1 cellular context compared by ENCODE assay signal in the genomic region with DNA sequence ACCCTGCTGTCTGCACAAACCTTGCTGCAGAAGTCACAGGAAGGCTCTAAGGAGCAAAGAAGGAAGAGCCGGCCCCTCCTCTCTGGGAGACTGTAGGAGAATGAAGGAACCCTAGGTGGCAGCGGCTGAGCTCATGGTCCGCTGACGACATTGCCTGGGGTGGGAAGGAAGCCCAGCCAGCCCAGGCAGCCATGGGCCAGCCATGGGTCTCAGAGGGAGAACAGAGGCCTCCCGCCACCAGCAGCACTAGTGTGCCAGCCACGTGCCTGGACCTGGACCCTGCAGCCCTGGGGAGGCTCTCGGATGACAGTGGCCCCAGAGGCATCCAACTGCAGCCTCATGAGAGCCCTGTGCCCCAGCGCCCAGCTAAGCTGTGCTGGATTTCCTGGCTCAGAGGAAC.
A peak's percentile ranks its signal among the peaks of the same experiment; 100 is the strongest.
TF ChIP-seq lines count a peak whose summit lies in the region.

No MANE protein-coding gene starts in this region.

TF ChIP-seq in HepG2, 621 proteins besides CTCF, POLR2A, EP300 and RAD21 (continued from another document and continues in another):
- TF ChIP-seq, protein P1, sequence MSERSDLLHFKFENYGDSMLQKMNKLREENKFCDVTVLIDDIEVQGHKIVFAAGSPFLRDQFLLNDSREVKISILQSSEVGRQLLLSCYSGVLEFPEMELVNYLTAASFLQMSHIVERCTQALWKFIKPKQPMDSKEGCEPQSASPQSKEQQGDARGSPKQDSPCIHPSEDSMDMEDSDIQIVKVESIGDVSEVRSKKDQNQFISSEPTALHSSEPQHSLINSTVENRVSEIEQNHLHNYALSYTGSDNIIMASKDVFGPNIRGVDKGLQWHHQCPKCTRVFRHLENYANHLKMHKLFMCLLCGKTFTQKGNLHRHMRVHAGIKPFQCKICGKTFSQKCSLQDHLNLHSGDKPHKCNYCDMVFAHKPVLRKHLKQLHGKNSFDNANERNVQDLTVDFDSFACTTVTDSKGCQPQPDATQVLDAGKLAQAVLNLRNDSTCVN (CRISPR knock-in tag; IDR thresholded peaks at IDR 0.05; ENCODE audit: borderline replicate concordance): peak; percentile 46; the same call in 1 of the 2 replicates
- TF ChIP-seq ZNF776 (CRISPR knock-in tag; IDR thresholded peaks at IDR 0.05): 0 out of 2 replicates have a peak, but pooled peaks have one; percentile 63
- TF ChIP-seq, protein P2, sequence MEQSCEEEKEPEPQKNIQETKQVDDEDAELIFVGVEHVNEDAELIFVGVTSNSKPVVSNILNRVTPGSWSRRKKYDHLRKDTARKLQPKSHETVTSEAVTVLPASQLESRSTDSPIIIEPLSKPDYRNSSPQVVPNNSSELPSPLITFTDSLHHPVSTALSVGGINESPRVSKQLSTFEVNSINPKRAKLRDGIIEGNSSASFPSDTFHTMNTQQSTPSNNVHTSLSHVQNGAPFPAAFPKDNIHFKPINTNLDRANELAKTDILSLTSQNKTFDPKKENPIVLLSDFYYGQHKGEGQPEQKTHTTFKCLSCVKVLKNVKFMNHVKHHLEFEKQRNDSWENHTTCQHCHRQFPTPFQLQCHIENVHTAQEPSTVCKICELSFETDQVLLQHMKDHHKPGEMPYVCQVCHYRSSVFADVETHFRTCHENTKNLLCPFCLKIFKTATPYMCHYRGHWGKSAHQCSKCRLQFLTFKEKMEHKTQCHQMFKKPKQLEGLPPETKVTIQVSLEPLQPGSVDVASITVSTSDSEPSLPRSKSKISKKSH (CRISPR knock-in tag; IDR thresholded peaks at IDR 0.05; ENCODE audit: borderline replicate concordance): peak; percentile 74; the same call in 1 of the 2 replicates
- TF ChIP-seq MEF2D (CRISPR knock-in tag; IDR thresholded peaks at IDR 0.05): 0 out of 2 replicates have a peak, but pooled peaks have one; percentile 32
- TF ChIP-seq POLR2AphosphoS2 (IDR thresholded peaks at IDR 0.05; ENCODE audit: low read depth, low read length): no peak
- TF ChIP-seq, protein P3, sequence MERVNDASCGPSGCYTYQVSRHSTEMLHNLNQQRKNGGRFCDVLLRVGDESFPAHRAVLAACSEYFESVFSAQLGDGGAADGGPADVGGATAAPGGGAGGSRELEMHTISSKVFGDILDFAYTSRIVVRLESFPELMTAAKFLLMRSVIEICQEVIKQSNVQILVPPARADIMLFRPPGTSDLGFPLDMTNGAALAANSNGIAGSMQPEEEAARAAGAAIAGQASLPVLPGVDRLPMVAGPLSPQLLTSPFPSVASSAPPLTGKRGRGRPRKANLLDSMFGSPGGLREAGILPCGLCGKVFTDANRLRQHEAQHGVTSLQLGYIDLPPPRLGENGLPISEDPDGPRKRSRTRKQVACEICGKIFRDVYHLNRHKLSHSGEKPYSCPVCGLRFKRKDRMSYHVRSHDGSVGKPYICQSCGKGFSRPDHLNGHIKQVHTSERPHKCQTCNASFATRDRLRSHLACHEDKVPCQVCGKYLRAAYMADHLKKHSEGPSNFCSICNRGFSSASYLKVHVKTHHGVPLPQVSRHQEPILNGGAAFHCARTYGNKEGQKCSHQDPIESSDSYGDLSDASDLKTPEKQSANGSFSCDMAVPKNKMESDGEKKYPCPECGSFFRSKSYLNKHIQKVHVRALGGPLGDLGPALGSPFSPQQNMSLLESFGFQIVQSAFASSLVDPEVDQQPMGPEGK (CRISPR knock-in tag; IDR thresholded peaks at IDR 0.05): peak; percentile 38; the same call in 1 of the 2 replicates
- peak; percentile 69 for TF ChIP-seq HOXA3 (CRISPR knock-in tag; IDR thresholded peaks at IDR 0.05)
- 0 out of 2 replicates have a peak, but pooled peaks have one; percentile 41 for TF ChIP-seq ZBTB38 (CRISPR knock-in tag; IDR thresholded peaks at IDR 0.05)
- TF ChIP-seq ARID2 (CRISPR knock-in tag; IDR thresholded peaks at IDR 0.05; ENCODE audit: borderline replicate concordance): no peak
- TF ChIP-seq, protein P4, sequence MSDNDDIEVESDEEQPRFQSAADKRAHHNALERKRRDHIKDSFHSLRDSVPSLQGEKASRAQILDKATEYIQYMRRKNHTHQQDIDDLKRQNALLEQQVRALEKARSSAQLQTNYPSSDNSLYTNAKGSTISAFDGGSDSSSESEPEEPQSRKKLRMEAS (IDR thresholded peaks at IDR 0.05): peak; percentile 93
- 0 out of 2 replicates have a peak, but pooled peaks have one; percentile 65 for TF ChIP-seq ZFP37 (CRISPR knock-in tag; IDR thresholded peaks at IDR 0.05; ENCODE audit: borderline replicate concordance)
- no peak for TF ChIP-seq ZNF33B (CRISPR knock-in tag; IDR thresholded peaks at IDR 0.05)
- no peak for TF ChIP-seq HNRNPLL (IDR thresholded peaks at IDR 0.05; ENCODE audit: low read depth, low read length, poor library complexity, severe bottlenecking)
- no peak for TF ChIP-seq ZBTB8A (CRISPR knock-in tag; IDR thresholded peaks at IDR 0.05; ENCODE audit: borderline replicate concordance, low read depth)
- TF ChIP-seq, protein P5, sequence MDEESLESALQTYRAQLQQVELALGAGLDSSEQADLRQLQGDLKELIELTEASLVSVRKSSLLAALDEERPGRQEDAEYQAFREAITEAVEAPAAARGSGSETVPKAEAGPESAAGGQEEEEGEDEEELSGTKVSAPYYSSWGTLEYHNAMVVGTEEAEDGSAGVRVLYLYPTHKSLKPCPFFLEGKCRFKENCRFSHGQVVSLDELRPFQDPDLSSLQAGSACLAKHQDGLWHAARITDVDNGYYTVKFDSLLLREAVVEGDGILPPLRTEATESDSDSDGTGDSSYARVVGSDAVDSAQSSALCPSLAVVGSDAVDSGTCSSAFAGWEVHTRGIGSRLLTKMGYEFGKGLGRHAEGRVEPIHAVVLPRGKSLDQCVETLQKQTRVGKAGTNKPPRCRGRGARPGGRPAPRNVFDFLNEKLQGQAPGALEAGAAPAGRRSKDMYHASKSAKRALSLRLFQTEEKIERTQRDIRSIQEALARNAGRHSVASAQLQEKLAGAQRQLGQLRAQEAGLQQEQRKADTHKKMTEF (CRISPR knock-in tag; IDR thresholded peaks at IDR 0.05): 0 out of 2 replicates have a peak, but pooled peaks have one; percentile 29
- no peak for TF ChIP-seq ZNF326 (CRISPR knock-in tag; IDR thresholded peaks at IDR 0.05; ENCODE audit: borderline replicate concordance)
- TF ChIP-seq ZNF263 (CRISPR knock-in tag; IDR thresholded peaks at IDR 0.05): peak; percentile 30; the same call in 1 of the 2 replicates
- TF ChIP-seq MED13 (CRISPR knock-in tag; IDR thresholded peaks at IDR 0.05): no peak
- TF ChIP-seq SOX5 (CRISPR knock-in tag; IDR thresholded peaks at IDR 0.05; ENCODE audit: borderline replicate concordance): peak; percentile 49; the same call in 1 of the 2 replicates
- TF ChIP-seq SETDB1 (CRISPR knock-in tag; IDR thresholded peaks at IDR 0.05; ENCODE audit: borderline replicate concordance): no peak
- TF ChIP-seq MAFG (CRISPR knock-in tag; IDR thresholded peaks at IDR 0.05): no peak
- TF ChIP-seq ZNF20 (CRISPR knock-in tag; IDR thresholded peaks at IDR 0.05): no peak
- TF ChIP-seq ZNF687 (CRISPR knock-in tag; IDR thresholded peaks at IDR 0.05): peak; percentile 96
- TF ChIP-seq HNRNPUL1 (IDR thresholded peaks at IDR 0.05; ENCODE audit: low read depth, low read length): no peak
- TF ChIP-seq CBX5 (CRISPR knock-in tag; IDR thresholded peaks at IDR 0.05; ENCODE audit: borderline replicate concordance): no peak
- TF ChIP-seq, protein P6, sequence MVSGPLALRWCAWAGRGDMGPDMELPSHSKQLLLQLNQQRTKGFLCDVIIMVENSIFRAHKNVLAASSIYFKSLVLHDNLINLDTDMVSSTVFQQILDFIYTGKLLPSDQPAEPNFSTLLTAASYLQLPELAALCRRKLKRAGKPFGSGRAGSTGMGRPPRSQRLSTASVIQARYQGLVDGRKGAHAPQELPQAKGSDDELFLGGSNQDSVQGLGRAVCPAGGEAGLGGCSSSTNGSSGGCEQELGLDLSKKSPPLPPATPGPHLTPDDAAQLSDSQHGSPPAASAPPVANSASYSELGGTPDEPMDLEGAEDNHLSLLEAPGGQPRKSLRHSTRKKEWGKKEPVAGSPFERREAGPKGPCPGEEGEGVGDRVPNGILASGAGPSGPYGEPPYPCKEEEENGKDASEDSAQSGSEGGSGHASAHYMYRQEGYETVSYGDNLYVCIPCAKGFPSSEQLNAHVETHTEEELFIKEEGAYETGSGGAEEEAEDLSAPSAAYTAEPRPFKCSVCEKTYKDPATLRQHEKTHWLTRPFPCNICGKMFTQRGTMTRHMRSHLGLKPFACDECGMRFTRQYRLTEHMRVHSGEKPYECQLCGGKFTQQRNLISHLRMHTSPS (CRISPR knock-in tag; IDR thresholded peaks at IDR 0.05; ENCODE audit: low read depth): 0 out of 2 replicates have a peak, but pooled peaks have one; percentile 30
- no peak for TF ChIP-seq CEBPZ (IDR thresholded peaks at IDR 0.05; ENCODE audit: low read length)
- TF ChIP-seq HMGA1 (CRISPR knock-in tag; conservative IDR thresholded peaks at IDR 0.05): no peak
- TF ChIP-seq PHF20 (CRISPR knock-in tag; IDR thresholded peaks at IDR 0.05): no peak
- peak; percentile 79 for TF ChIP-seq BHLHE40 (IDR thresholded peaks at IDR 0.05; ENCODE audit: low read length)
- no peak for TF ChIP-seq TGIF2 (CRISPR knock-in tag; IDR thresholded peaks at IDR 0.05)
- TF ChIP-seq ZBTB33 (CRISPR knock-in tag; IDR thresholded peaks at IDR 0.05): peak; percentile 84
- TF ChIP-seq RFX1 (IDR thresholded peaks at IDR 0.05): no peak
- no peak for TF ChIP-seq RBM22 (optimal IDR thresholded peaks at IDR 0.05; ENCODE audit: low read length)
- TF ChIP-seq, protein P7, sequence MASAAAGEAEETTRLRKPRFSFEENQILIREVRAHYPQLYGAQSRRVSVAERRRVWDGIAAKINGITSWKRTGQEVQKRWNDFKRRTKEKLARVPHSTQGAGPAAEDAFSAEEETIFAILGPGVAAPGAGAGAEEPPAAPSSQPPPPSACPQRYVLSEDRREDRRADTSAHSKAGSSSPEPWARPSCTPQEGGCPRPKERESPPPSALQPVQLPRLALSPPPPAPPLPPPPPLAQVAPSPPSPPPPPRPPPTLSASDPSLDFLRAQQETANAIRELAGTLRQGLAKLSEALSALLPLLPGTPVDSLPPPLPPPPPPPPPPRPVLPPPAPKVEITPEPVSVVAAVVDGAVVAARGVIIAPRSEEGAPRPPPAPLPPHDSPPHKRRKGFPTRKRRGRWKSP (CRISPR knock-in tag; IDR thresholded peaks at IDR 0.05): no peak
